Comparison of ENCODE assay signal across 2 cellular contexts in the genomic region with DNA sequence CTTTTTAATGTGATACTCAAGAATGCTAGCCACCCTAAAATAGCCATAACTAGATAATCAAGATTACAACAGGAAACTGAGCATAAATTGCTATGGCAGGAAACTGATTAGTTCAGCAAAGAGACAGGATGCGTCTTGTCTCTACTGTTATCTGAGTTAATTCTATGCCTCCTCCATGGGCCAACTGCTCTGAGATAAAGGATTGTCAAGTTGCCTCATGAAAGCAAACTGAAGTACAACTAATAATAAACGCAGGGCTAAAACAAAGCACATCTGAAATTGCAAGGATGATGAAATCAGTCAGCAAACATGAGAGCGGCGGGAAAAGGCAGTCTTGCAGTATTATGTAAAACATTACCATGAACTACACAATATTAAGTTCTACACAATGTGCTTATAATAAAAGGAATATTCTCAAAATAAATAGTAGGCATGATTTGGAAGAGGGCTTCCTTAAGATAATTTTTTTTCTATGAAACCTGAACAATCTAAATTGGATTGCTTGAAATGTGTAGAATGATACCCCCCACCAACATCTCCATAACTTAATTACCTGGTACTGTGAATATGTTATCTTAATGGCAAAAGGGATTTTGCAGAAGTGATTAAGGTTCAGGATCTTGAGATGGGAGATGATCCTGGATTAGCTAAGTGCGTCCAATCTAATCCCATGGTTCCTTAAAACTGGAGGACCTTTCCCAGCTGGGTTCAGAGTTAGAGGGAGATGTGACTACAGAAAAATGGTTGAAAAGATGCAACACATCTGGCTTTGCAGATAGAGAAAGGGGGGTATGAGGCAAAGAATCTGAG.
TF ChIP-seq lines count a peak whose summit lies in the region.

No MANE protein-coding gene starts in this region.

TF ChIP-seq in GM23338, 12 proteins besides CTCF, POLR2A, EP300 and RAD21 (continued from another document):
- no peak for TF ChIP-seq STAT1 (IDR thresholded peaks at IDR 0.05; ENCODE audit: unreplicated experiment)
- no peak for TF ChIP-seq POLR2AphosphoS5 (IDR thresholded peaks at IDR 0.05; ENCODE audit: low read depth)
- no peak for TF ChIP-seq EZH2 (IDR thresholded peaks at IDR 0.05; ENCODE audit: low read depth, unreplicated experiment)
- TF ChIP-seq JUNB (IDR thresholded peaks at IDR 0.05; ENCODE audit: unreplicated experiment): no peak
- no peak for TF ChIP-seq ZNF331 (CRISPR knock-in tag; IDR thresholded peaks at IDR 0.05; ENCODE audit: low read depth)
- TF ChIP-seq, protein P1, sequence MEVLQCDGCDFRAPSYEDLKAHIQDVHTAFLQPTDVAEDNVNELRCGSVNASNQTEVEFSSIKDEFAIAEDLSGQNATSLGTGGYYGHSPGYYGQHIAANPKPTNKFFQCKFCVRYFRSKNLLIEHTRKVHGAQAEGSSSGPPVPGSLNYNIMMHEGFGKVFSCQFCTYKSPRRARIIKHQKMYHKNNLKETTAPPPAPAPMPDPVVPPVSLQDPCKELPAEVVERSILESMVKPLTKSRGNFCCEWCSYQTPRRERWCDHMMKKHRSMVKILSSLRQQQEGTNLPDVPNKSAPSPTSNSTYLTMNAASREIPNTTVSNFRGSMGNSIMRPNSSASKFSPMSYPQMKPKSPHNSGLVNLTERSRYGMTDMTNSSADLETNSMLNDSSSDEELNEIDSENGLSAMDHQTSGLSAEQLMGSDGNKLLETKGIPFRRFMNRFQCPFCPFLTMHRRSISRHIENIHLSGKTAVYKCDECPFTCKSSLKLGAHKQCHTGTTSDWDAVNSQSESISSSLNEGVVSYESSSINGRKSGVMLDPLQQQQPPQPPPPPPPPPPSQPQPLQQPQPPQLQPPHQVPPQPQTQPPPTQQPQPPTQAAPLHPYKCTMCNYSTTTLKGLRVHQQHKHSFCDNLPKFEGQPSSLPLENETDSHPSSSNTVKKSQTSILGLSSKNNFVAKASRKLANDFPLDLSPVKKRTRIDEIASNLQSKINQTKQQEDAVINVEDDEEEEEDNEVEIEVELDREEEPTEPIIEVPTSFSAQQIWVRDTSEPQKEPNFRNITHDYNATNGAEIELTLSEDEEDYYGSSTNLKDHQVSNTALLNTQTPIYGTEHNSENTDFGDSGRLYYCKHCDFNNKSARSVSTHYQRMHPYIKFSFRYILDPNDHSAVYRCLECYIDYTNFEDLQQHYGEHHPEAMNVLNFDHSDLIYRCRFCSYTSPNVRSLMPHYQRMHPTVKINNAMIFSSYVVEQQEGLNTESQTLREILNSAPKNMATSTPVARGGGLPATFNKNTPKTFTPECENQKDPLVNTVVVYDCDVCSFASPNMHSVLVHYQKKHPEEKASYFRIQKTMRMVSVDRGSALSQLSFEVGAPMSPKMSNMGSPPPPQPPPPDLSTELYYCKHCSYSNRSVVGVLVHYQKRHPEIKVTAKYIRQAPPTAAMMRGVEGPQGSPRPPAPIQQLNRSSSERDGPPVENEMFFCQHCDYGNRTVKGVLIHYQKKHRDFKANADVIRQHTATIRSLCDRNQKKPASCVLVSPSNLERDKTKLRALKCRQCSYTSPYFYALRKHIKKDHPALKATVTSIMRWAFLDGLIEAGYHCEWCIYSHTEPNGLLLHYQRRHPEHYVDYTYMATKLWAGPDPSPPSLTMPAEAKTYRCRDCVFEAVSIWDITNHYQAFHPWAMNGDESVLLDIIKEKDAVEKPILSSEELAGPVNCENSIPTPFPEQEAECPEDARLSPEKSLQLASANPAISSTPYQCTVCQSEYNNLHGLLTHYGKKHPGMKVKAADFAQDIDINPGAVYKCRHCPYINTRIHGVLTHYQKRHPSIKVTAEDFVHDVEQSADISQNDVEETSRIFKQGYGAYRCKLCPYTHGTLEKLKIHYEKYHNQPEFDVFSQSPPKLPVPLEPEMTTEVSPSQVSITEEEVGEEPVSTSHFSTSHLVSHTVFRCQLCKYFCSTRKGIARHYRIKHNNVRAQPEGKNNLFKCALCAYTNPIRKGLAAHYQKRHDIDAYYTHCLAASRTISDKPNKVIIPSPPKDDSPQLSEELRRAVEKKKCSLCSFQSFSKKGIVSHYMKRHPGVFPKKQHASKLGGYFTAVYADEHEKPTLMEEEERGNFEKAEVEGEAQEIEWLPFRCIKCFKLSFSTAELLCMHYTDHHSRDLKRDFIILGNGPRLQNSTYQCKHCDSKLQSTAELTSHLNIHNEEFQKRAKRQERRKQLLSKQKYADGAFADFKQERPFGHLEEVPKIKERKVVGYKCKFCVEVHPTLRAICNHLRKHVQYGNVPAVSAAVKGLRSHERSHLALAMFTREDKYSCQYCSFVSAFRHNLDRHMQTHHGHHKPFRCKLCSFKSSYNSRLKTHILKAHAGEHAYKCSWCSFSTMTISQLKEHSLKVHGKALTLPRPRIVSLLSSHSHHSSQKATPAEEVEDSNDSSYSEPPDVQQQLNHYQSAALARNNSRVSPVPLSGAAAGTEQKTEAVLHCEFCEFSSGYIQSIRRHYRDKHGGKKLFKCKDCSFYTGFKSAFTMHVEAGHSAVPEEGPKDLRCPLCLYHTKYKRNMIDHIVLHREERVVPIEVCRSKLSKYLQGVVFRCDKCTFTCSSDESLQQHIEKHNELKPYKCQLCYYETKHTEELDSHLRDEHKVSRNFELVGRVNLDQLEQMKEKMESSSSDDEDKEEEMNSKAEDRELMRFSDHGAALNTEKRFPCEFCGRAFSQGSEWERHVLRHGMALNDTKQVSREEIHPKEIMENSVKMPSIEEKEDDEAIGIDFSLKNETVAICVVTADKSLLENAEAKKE (CRISPR knock-in tag; IDR thresholded peaks at IDR 0.05): no peak
- no peak for TF ChIP-seq NANOG (IDR thresholded peaks at IDR 0.05; ENCODE audit: borderline replicate concordance)
- TF ChIP-seq, protein P2, sequence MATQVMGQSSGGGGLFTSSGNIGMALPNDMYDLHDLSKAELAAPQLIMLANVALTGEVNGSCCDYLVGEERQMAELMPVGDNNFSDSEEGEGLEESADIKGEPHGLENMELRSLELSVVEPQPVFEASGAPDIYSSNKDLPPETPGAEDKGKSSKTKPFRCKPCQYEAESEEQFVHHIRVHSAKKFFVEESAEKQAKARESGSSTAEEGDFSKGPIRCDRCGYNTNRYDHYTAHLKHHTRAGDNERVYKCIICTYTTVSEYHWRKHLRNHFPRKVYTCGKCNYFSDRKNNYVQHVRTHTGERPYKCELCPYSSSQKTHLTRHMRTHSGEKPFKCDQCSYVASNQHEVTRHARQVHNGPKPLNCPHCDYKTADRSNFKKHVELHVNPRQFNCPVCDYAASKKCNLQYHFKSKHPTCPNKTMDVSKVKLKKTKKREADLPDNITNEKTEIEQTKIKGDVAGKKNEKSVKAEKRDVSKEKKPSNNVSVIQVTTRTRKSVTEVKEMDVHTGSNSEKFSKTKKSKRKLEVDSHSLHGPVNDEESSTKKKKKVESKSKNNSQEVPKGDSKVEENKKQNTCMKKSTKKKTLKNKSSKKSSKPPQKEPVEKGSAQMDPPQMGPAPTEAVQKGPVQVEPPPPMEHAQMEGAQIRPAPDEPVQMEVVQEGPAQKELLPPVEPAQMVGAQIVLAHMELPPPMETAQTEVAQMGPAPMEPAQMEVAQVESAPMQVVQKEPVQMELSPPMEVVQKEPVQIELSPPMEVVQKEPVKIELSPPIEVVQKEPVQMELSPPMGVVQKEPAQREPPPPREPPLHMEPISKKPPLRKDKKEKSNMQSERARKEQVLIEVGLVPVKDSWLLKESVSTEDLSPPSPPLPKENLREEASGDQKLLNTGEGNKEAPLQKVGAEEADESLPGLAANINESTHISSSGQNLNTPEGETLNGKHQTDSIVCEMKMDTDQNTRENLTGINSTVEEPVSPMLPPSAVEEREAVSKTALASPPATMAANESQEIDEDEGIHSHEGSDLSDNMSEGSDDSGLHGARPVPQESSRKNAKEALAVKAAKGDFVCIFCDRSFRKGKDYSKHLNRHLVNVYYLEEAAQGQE (IDR thresholded peaks at IDR 0.05; ENCODE audit: unreplicated experiment): no peak
- no peak for TF ChIP-seq CREB1 (CRISPR knock-in tag; IDR thresholded peaks at IDR 0.05; ENCODE audit: low read depth)

TF ChIP-seq in K562, 482 proteins besides CTCF, POLR2A, EP300 and RAD21 (continues in another document):
- TF ChIP-seq, protein P3, sequence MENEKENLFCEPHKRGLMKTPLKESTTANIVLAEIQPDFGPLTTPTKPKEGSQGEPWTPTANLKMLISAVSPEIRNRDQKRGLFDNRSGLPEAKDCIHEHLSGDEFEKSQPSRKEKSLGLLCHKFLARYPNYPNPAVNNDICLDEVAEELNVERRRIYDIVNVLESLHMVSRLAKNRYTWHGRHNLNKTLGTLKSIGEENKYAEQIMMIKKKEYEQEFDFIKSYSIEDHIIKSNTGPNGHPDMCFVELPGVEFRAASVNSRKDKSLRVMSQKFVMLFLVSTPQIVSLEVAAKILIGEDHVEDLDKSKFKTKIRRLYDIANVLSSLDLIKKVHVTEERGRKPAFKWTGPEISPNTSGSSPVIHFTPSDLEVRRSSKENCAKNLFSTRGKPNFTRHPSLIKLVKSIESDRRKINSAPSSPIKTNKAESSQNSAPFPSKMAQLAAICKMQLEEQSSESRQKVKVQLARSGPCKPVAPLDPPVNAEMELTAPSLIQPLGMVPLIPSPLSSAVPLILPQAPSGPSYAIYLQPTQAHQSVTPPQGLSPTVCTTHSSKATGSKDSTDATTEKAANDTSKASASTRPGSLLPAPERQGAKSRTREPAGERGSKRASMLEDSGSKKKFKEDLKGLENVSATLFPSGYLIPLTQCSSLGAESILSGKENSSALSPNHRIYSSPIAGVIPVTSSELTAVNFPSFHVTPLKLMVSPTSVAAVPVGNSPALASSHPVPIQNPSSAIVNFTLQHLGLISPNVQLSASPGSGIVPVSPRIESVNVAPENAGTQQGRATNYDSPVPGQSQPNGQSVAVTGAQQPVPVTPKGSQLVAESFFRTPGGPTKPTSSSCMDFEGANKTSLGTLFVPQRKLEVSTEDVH (IDR thresholded peaks at IDR 0.05; ENCODE audit: low read depth, partially characterized antibody): peak; percentile 75
- TF ChIP-seq HNRNPH1 (optimal IDR thresholded peaks at IDR 0.05; ENCODE audit: low read depth, low read length): no peak
- TF ChIP-seq, protein P4, sequence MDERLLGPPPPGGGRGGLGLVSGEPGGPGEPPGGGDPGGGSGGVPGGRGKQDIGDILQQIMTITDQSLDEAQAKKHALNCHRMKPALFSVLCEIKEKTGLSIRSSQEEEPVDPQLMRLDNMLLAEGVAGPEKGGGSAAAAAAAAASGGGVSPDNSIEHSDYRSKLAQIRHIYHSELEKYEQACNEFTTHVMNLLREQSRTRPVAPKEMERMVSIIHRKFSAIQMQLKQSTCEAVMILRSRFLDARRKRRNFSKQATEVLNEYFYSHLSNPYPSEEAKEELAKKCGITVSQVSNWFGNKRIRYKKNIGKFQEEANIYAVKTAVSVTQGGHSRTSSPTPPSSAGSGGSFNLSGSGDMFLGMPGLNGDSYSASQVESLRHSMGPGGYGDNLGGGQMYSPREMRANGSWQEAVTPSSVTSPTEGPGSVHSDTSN (CRISPR knock-in tag; IDR thresholded peaks at IDR 0.05; ENCODE audit: low read depth): no peak
- TF ChIP-seq, protein P4 (tag; conservative IDR thresholded peaks at IDR 0.05; ENCODE audit: low read depth): peak; percentile 76
- no peak for TF ChIP-seq PRMT5 (CRISPR knock-in tag; IDR thresholded peaks at IDR 0.05)
- TF ChIP-seq, protein P5, sequence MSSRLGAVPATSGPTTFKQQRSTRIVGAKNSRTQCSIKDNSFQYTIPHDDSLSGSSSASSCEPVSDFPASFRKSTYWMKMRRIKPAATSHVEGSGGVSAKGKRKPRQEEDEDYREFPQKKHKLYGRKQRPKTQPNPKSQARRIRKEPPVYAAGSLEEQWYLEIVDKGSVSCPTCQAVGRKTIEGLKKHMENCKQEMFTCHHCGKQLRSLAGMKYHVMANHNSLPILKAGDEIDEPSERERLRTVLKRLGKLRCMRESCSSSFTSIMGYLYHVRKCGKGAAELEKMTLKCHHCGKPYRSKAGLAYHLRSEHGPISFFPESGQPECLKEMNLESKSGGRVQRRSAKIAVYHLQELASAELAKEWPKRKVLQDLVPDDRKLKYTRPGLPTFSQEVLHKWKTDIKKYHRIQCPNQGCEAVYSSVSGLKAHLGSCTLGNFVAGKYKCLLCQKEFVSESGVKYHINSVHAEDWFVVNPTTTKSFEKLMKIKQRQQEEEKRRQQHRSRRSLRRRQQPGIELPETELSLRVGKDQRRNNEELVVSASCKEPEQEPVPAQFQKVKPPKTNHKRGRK (tag; IDR thresholded peaks at IDR 0.05): no peak
- 0 out of 2 replicates have a peak, but pooled peaks have one; percentile 32 for TF ChIP-seq ZNF668 (CRISPR knock-in tag; IDR thresholded peaks at IDR 0.05)
- TF ChIP-seq, protein P6, sequence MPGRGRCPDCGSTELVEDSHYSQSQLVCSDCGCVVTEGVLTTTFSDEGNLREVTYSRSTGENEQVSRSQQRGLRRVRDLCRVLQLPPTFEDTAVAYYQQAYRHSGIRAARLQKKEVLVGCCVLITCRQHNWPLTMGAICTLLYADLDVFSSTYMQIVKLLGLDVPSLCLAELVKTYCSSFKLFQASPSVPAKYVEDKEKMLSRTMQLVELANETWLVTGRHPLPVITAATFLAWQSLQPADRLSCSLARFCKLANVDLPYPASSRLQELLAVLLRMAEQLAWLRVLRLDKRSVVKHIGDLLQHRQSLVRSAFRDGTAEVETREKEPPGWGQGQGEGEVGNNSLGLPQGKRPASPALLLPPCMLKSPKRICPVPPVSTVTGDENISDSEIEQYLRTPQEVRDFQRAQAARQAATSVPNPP (IDR thresholded peaks at IDR 0.05; ENCODE audit: borderline replicate concordance, insufficient read depth, insufficient read length): no peak
- no peak for TF ChIP-seq DNMT1 (IDR thresholded peaks at IDR 0.05)
- TF ChIP-seq, protein P7, sequence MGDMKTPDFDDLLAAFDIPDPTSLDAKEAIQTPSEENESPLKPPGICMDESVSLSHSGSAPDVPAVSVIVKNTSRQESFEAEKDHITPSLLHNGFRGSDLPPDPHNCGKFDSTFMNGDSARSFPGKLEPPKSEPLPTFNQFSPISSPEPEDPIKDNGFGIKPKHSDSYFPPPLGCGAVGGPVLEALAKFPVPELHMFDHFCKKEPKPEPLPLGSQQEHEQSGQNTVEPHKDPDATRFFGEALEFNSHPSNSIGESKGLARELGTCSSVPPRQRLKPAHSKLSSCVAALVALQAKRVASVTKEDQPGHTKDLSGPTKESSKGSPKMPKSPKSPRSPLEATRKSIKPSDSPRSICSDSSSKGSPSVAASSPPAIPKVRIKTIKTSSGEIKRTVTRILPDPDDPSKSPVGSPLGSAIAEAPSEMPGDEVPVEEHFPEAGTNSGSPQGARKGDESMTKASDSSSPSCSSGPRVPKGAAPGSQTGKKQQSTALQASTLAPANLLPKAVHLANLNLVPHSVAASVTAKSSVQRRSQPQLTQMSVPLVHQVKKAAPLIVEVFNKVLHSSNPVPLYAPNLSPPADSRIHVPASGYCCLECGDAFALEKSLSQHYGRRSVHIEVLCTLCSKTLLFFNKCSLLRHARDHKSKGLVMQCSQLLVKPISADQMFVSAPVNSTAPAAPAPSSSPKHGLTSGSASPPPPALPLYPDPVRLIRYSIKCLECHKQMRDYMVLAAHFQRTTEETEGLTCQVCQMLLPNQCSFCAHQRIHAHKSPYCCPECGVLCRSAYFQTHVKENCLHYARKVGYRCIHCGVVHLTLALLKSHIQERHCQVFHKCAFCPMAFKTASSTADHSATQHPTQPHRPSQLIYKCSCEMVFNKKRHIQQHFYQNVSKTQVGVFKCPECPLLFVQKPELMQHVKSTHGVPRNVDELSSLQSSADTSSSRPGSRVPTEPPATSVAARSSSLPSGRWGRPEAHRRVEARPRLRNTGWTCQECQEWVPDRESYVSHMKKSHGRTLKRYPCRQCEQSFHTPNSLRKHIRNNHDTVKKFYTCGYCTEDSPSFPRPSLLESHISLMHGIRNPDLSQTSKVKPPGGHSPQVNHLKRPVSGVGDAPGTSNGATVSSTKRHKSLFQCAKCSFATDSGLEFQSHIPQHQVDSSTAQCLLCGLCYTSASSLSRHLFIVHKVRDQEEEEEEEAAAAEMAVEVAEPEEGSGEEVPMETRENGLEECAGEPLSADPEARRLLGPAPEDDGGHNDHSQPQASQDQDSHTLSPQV (IDR thresholded peaks at IDR 0.05): peak; percentile 46; the same call in 1 of the 2 replicates
- TF ChIP-seq CEBPB (tag; IDR thresholded peaks at IDR 0.05): peak; percentile 94
